ENCODE assay signal across 2 cellular contexts in genomic region chr7:38181111-38181510, GRCh38.
TF ChIP-seq lines count a peak whose summit lies in the region.

No MANE protein-coding gene starts in this region.

TF ChIP-seq in GM12878, 131 proteins besides CTCF, POLR2A, EP300 and RAD21 (continued from another document):
- TF ChIP-seq, protein P1, sequence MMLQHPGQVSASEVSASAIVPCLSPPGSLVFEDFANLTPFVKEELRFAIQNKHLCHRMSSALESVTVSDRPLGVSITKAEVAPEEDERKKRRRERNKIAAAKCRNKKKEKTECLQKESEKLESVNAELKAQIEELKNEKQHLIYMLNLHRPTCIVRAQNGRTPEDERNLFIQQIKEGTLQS (IDR thresholded peaks at IDR 0.05; ENCODE audit: borderline replicate concordance, extremely low read depth, low read depth, low read length) = no peak
- TF ChIP-seq SUPT20H (IDR thresholded peaks at IDR 0.05; ENCODE audit: borderline replicate concordance, control insufficient read depth, low read depth, low read length) = no peak
- TF ChIP-seq, protein P2, sequence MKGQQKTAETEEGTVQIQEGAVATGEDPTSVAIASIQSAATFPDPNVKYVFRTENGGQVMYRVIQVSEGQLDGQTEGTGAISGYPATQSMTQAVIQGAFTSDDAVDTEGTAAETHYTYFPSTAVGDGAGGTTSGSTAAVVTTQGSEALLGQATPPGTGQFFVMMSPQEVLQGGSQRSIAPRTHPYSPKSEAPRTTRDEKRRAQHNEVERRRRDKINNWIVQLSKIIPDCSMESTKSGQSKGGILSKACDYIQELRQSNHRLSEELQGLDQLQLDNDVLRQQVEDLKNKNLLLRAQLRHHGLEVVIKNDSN (IDR thresholded peaks at IDR 0.05; ENCODE audit: borderline replicate concordance, extremely low read length, insufficient read depth, low read depth, low read length) = no peak
- no peak for TF ChIP-seq IRF3 (IDR thresholded peaks at IDR 0.05)
- no peak for TF ChIP-seq YBX1 (IDR thresholded peaks at IDR 0.05)
- no peak for TF ChIP-seq RELA (IDR thresholded peaks at IDR 0.05; ENCODE audit: borderline replicate concordance, partially characterized antibody)

TF ChIP-seq in neural cell, 6 proteins besides CTCF, POLR2A, EP300 and RAD21 (continued from another document):
- TF ChIP-seq REST (IDR thresholded peaks at IDR 0.05; ENCODE audit: borderline replicate concordance) = no peak
- TF ChIP-seq SMC3 (conservative IDR thresholded peaks at IDR 0.05; ENCODE audit: poor library complexity) = no peak
- TF ChIP-seq MXI1 (conservative IDR thresholded peaks at IDR 0.05; ENCODE audit: poor library complexity, severe bottlenecking) = no peak
